23 cellular contexts compared by ENCODE assay signal in genomic region chr20:60242836-60243520, GRCh38.
A peak's percentile ranks its signal among the peaks of the same experiment; 100 is the strongest.
DNase-seq lines count a peak whose midpoint lies in the region; ATAC-seq and TF ChIP-seq lines count a peak whose summit lies in the region.
"Had no signal": no experiment of that assay in that cellular context is flagged by ENCODE, and none has a peak within 500 bp of the region (broad histone marks: within the 10 kb centered on the region; RNA-seq: fewer than 3 reads in every experiment).

No MANE protein-coding gene starts in this region.

- DNase-seq in MCF 10A (ENCODE audit: unreplicated experiment) (no peak), breast epithelium (ENCODE audit: low spot score in 2 of 2) (no peak), SJSA1 (ENCODE audit: low read depth in 1 of 2, low spot score in 2 of 2) (peak; percentile 41 to 64), hepatic stellate cell (ENCODE audit: low spot score) (peak; percentile 72), posterior cingulate gyrus (no peak)
- no peak for DNase-seq in activated T-helper 1 cell treated with anti-CD3 and anti-CD28 coated beads, Interleukin-12 subunit alpha, Interleukin-12 subunit beta, Interleukin-2, Interleukin-4 antibody, amounts not matched to agents 30 ng/mL and 10 ng/mL and 1 ng/mL, durations not matched to agents 14 hours and 24 hours and 36 hours (ENCODE audit: low spot score)
- DNase-seq: 8988T; body of pancreas; C1 segment of cervical spinal cord; colonic mucosa; hippocampal formation; naive B cell; NCI-H2171 treated with DMSO at 0.1 percent for 48 hours; NCI-H774; OCI-M1; right lobe of liver; stimulated activated naive CD8-positive, alpha-beta T cell treated with anti-CD3 and anti-CD28 coated beads, Interleukin-15, Interleukin-2, amounts not matched to agents 100 U/mL and 50 U/mL, for 24 hours; T-helper 9 cell; transverse colon had no signal

- intact Hi-C loops in MCF 10A (cut with micrococcal nuclease) (no loop called here), breast epithelium (cut with DNase I; ENCODE audit: low total_unique reads) (no loop called here), posterior cingulate gyrus (cut with DNase I) (no loop called here)
- intact Hi-C loops in activated T-helper 1 cell treated with anti-CD3 and anti-CD28 coated beads, Interleukin-12 subunit alpha, Interleukin-12 subunit beta, Interleukin-2, Interleukin-4 antibody, amounts not matched to agents 30 ng/mL and 10 ng/mL and 1 ng/mL, durations not matched to agents 14 hours and 24 hours and 36 hours (cut with micrococcal nuclease), result no loop called here

- H3K4me1 ChIP-seq in breast epithelium, result no peaks in the 10 kb centered on the region
- peaks cover 29% of the 10 kb centered on the region for H3K4me1 ChIP-seq in SJSA1 (replicated peaks)
- H3K4me1 ChIP-seq: body of pancreas, colonic mucosa, right lobe of liver, transverse colon had no signal

- peak overlapping the region; percentile 61 for H3K27ac Mint-ChIP-seq in MCF 10A (ENCODE audit: low read depth, unreplicated experiment)
- H3K27ac Mint-ChIP-seq in activated T-helper 1 cell treated with anti-CD3 and anti-CD28 coated beads, Interleukin-12 subunit alpha, Interleukin-12 subunit beta, Interleukin-2, Interleukin-4 antibody, amounts not matched to agents 30 ng/mL and 10 ng/mL and 1 ng/mL, durations not matched to agents 14 hours and 24 hours and 36 hours, result no peak overlapping the region
- H3K27ac Mint-ChIP-seq: activated naive CD8-positive, alpha-beta T cell had no signal

- no peaks in the 10 kb centered on the region for H3K9me3 Mint-ChIP-seq in MCF 10A (ENCODE audit: unreplicated experiment)
- H3K9me3 Mint-ChIP-seq in activated T-helper 1 cell treated with anti-CD3 and anti-CD28 coated beads, Interleukin-12 subunit alpha, Interleukin-12 subunit beta, Interleukin-2, Interleukin-4 antibody, amounts not matched to agents 30 ng/mL and 10 ng/mL and 1 ng/mL, durations not matched to agents 14 hours and 24 hours and 36 hours, result no peaks in the 10 kb centered on the region
- H3K9me3 Mint-ChIP-seq: naive B cell had no signal

- POLR2A ChIA-PET in MCF 10A (lab: Yijun Ruan, JAX), result no interaction called here

- peaks cover 30% of the 10 kb centered on the region for H3K27me3 Mint-ChIP-seq in MCF 10A (ENCODE audit: insufficient read depth, unreplicated experiment)
- no peaks in the 10 kb centered on the region for H3K27me3 Mint-ChIP-seq in activated T-helper 1 cell treated with anti-CD3 and anti-CD28 coated beads, Interleukin-12 subunit alpha, Interleukin-12 subunit beta, Interleukin-2, Interleukin-4 antibody, amounts not matched to agents 30 ng/mL and 10 ng/mL and 1 ng/mL, durations not matched to agents 14 hours and 24 hours and 36 hours (ENCODE audit: insufficient read depth)

- no peak for ATAC-seq in HG03025 (IDR thresholded peaks at IDR 0.05; ENCODE audit: low FRiP score, unreplicated experiment)
- no peak for ATAC-seq in HG03521 (IDR thresholded peaks at IDR 0.05; ENCODE audit: unreplicated experiment)
- ATAC-seq: activated CD4-positive, CD25-positive, alpha-beta regulatory T cell treated with anti-CD3 and anti-CD28 coated beads, Interleukin-2, amount 50 U/mL, for 24 hours; body of pancreas; right lobe of liver; stimulated activated naive CD8-positive, alpha-beta T cell treated with anti-CD3 and anti-CD28 coated beads, Interleukin-15, Interleukin-2, amounts not matched to agents 100 U/mL and 50 U/mL, for 24 hours had no signal

- H3K27ac ChIP-seq in breast epithelium, result no peak overlapping the region
- H3K27ac ChIP-seq in SJSA1, result peak overlapping the region; percentile 72
- H3K27ac ChIP-seq: body of pancreas, colonic mucosa, right lobe of liver, transverse colon had no signal

- H3K36me3 ChIP-seq in breast epithelium, result no peaks in the 10 kb centered on the region
- no peaks in the 10 kb centered on the region for H3K36me3 ChIP-seq in SJSA1
- H3K36me3 ChIP-seq: colonic mucosa, right lobe of liver, transverse colon had no signal

- H3K9me3 ChIP-seq in breast epithelium (no peaks in the 10 kb centered on the region), SJSA1 (replicated peaks) (no peaks in the 10 kb centered on the region)
- H3K9me3 ChIP-seq: body of pancreas, colonic mucosa, right lobe of liver, transverse colon had no signal

- H3K4me3 ChIP-seq in breast epithelium, result no peak overlapping the region
- no peak overlapping the region for H3K4me3 ChIP-seq in SJSA1
- H3K4me3 ChIP-seq: body of pancreas, colonic mucosa, right lobe of liver, transverse colon had no signal

- no TSS peak for BruUV-seq in MCF 10A (replicated peaks; lab: Mats Ljungman, UMichigan)

- H3K27me3 ChIP-seq in breast epithelium (no peaks in the 10 kb centered on the region), SJSA1 (replicated peaks) (no peaks in the 10 kb centered on the region)
- H3K27me3 ChIP-seq: body of pancreas, colonic mucosa, right lobe of liver, transverse colon had no signal

- CTCF ChIA-PET in MCF 10A (lab: Yijun Ruan, JAX), result interaction anchor here (0.6 to 1.0 kb wide), 4 partner anchors 20 to 403 kb away, joined by 3 to 5 read pairs (median 3); no protein-coding TSS in a partner anchor

- no peaks in the 10 kb centered on the region for H3K4me1 Mint-ChIP-seq in MCF 10A (ENCODE audit: insufficient read depth, unreplicated experiment)
- H3K4me1 Mint-ChIP-seq in activated T-helper 1 cell treated with anti-CD3 and anti-CD28 coated beads, Interleukin-12 subunit alpha, Interleukin-12 subunit beta, Interleukin-2, Interleukin-4 antibody, amounts not matched to agents 30 ng/mL and 10 ng/mL and 1 ng/mL, durations not matched to agents 14 hours and 24 hours and 36 hours (ENCODE audit: low read depth), result no peaks in the 10 kb centered on the region
- H3K4me1 Mint-ChIP-seq: naive B cell had no signal

- no peak overlapping the region for H3K4me3 Mint-ChIP-seq in MCF 10A (ENCODE audit: unreplicated experiment)
- no peak overlapping the region for H3K4me3 Mint-ChIP-seq in activated T-helper 1 cell treated with anti-CD3 and anti-CD28 coated beads, Interleukin-12 subunit alpha, Interleukin-12 subunit beta, Interleukin-2, Interleukin-4 antibody, amounts not matched to agents 30 ng/mL and 10 ng/mL and 1 ng/mL, durations not matched to agents 14 hours and 24 hours and 36 hours
- H3K4me3 Mint-ChIP-seq: activated naive CD8-positive, alpha-beta T cell; naive B cell had no signal

- peaks cover 6% of the 10 kb centered on the region for H3K36me3 Mint-ChIP-seq in MCF 10A (ENCODE audit: insufficient read depth, unreplicated experiment)
- no peaks in the 10 kb centered on the region for H3K36me3 Mint-ChIP-seq in activated T-helper 1 cell treated with anti-CD3 and anti-CD28 coated beads, Interleukin-12 subunit alpha, Interleukin-12 subunit beta, Interleukin-2, Interleukin-4 antibody, amounts not matched to agents 30 ng/mL and 10 ng/mL and 1 ng/mL, durations not matched to agents 14 hours and 24 hours and 36 hours (ENCODE audit: low read depth)
- H3K36me3 Mint-ChIP-seq: activated naive CD8-positive, alpha-beta T cell; naive B cell had no signal

- TF ChIP-seq POLR2A in breast epithelium (IDR thresholded peaks at IDR 0.05), result no peak

- no peak for TF ChIP-seq CTCF in MCF 10A (IDR thresholded peaks at IDR 0.05; ENCODE audit: unreplicated experiment)
- TF ChIP-seq CTCF in breast epithelium (IDR thresholded peaks at IDR 0.05), result no peak

Comparison
In these comparisons a context has a peak if more than half of its experiments do, and no peak if none do; other contexts are left out.
1. DNase-seq: peak in SJSA1 (2 of 2) and hepatic stellate cell (single experiment); none in MCF 10A (single experiment), breast epithelium (0 of 2), activated T-helper 1 cell treated with anti-CD3 and anti-CD28 coated beads, Interleukin-12 subunit alpha, Interleukin-12 subunit beta, Interleukin-2, Interleukin-4 antibody, amounts not matched to agents 30 ng/mL and 10 ng/mL and 1 ng/mL, durations not matched to agents 14 hours and 24 hours and 36 hours (single experiment) and posterior cingulate gyrus (0 of 10).